In the genomic region with DNA sequence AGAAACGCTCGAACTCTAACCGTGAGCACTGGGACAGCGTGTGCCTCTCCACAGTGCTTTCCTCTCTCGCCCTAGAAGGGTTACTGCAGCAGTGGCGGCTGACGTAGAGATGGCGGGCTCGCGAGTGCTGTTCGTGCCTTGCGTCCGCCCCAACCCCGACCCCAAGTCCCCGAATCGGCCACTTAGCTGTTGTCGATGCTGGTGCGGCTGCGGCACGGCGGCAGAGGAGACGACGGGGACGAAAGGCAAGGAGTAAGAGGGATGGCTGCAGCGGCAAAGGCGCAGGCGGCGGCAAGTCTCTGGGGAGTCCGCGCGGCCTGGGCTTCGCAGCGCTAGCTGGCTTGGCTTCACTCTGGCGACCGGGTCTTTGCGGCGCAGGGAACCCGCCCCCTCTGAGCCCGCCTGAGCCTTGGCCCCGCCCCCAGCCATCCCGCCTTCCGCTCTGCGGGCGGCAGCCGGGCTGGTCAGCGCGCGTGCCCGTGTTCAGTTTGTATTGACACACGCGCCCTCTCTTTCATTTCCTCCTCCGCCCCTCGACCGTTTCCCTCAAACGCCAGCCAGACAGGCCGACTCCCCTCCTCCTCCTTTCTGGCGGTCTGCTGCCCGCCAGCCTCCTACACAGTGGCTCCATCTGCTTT, we compare ENCODE assay signal across 8 cellular contexts. TPM values are rescaled to one million over a fixed set of nuclear protein-coding genes. Genes with fewer than 3 reads are reported as not detected.
DNase-seq lines count a peak whose midpoint lies in the region; FAIRE-seq and TF ChIP-seq lines count a peak whose summit lies in the region.

Gene SPIN4, minus strand, starts transcription at position 354 of the 638 bp plus-strand sequence. CDS start 513 bp downstream, outside the sequence.

- no peak within 1 kb of the TSS for H2BK120ac ChIP-seq in H9 (ENCODE audit: low read depth, low read length, poor library complexity, severe bottlenecking)

- no peaks in the 10 kb centered on the region for H3K36me3 ChIP-seq in MG63
- no peaks in the 10 kb centered on the region for H3K36me3 ChIP-seq in SJCRH30
- no peaks in the 10 kb centered on the region for H3K36me3 ChIP-seq in suprapubic skin

- no peak within 1 kb of the TSS for H3T11ph ChIP-seq in H9 (ENCODE audit: low read length)

- no peaks in the 10 kb centered on the region for H4K20me1 ChIP-seq in H9 (ENCODE audit: control insufficient read depth, insufficient read depth, insufficient read length)

- H3K36me3 Mint-ChIP-seq in H9 (ENCODE audit: insufficient read depth in 1 of 3, low read depth in 3 of 3) = peaks cover 9 to 17% (median 10%) of the 10 kb centered on the region in 3 experiments; a peak in 6 of 7 replicates
- peaks cover 6% of the 10 kb centered on the region for H3K36me3 Mint-ChIP-seq in activated naive CD4-positive, alpha-beta T cell treated with anti-CD3 and anti-CD28 coated beads, Interleukin-2, amount 10 ng/mL, durations not matched to agents 7 days and 5 days

- H2BK20ac ChIP-seq in H9 (ENCODE audit: low read depth, low read length, poor library complexity, severe bottlenecking) = no peak within 1 kb of the TSS

- peak within 1 kb of the TSS; percentile 97 for H3K18ac ChIP-seq in H9 (ENCODE audit: insufficient read length, low read depth, low read length)

- CTCF ChIA-PET in activated naive CD4-positive, alpha-beta T cell treated with anti-CD3 and anti-CD28 coated beads, Interleukin-2, amount 10 ng/mL, durations not matched to agents 7 days and 5 days (lab: Charles Lee) = no interaction called here

- H3K27ac Mint-ChIP-seq in H9 = peak within 1 kb of the TSS; percentile 94 to 97 (median 96)
- H3K27ac Mint-ChIP-seq in activated naive CD4-positive, alpha-beta T cell treated with anti-CD3 and anti-CD28 coated beads, Interleukin-2, amount 10 ng/mL, durations not matched to agents 7 days and 5 days = peak within 1 kb of the TSS; percentile 83

- H3K79me2 ChIP-seq in H9 (ENCODE audit: insufficient read depth, low read length) = peaks cover 1% of the 10 kb centered on the region; the same call in 1 of the 2 replicates

- no peaks in the 10 kb centered on the region for H3K27me3 ChIP-seq in H9 (ENCODE audit: insufficient read depth, low read length)
- no peaks in the 10 kb centered on the region for H3K27me3 ChIP-seq in MG63
- H3K27me3 ChIP-seq in SJCRH30 = no peaks in the 10 kb centered on the region
- H3K27me3 ChIP-seq in suprapubic skin = no peaks in the 10 kb centered on the region

- no peak within 1 kb of the TSS for H4K91ac ChIP-seq in H9 (ENCODE audit: insufficient read length, low read depth, low read length)

- no CpG with 5 or more reads among the region's 58 CpGs for WGBS in H9 (ENCODE audit: extremely low coverage, insufficient read length, low lambda C conversion rate)
- WGBS in suprapubic skin = 34% methylated on average over 21 of the region's 58 CpGs

- H3K4me1 ChIP-seq in H9 (ENCODE audit: insufficient read depth, low read length) (no peaks in the 10 kb centered on the region), SJCRH30 (no peaks in the 10 kb centered on the region), suprapubic skin (peaks cover 4% of the 10 kb centered on the region)

- no peak within 1 kb of the TSS for H4K5ac ChIP-seq in H9 (ENCODE audit: insufficient read length, low read depth, low read length)

- FAIRE-seq in G401.6 (lab: Jason Lieb, UNC) = peak; percentile 97

- peak within 1 kb of the TSS; percentile 91 for H3K9ac ChIP-seq in H9 (ENCODE audit: extremely low read depth, insufficient read length, low read length)

- H3K9me3 ChIP-seq in H9 (ENCODE audit: control insufficient read depth, low read depth, low read length) = peaks cover 30% of the 10 kb centered on the region
- no peaks in the 10 kb centered on the region for H3K9me3 ChIP-seq in MG63
- H3K9me3 ChIP-seq in SJCRH30 (replicated peaks) = no peaks in the 10 kb centered on the region
- H3K9me3 ChIP-seq in suprapubic skin = no peaks in the 10 kb centered on the region

- H3K4me3 Mint-ChIP-seq in H9 = peak within 1 kb of the TSS; percentile 90 to 94
- peak within 1 kb of the TSS; percentile 94 for H3K4me3 Mint-ChIP-seq in activated naive CD4-positive, alpha-beta T cell treated with anti-CD3 and anti-CD28 coated beads, Interleukin-2, amount 10 ng/mL, durations not matched to agents 7 days and 5 days

- DNase-seq in H9 = peak; percentile 90
- DNase-seq in MG63 = peak; percentile 90
- peak; percentile 95 for DNase-seq in SJCRH30
- peak; percentile 74 for DNase-seq in activated naive CD4-positive, alpha-beta T cell treated with anti-CD3 and anti-CD28 coated beads, Interleukin-2, amount 10 ng/mL, durations not matched to agents 7 days and 5 days
- DNase-seq in germinal center (ENCODE audit: low spot score) = peak; percentile 81
- DNase-seq in non-pigmented ciliary epithelial cell (ENCODE audit: low read depth) = peak; percentile 36
- peak; percentile 84 to 87 for DNase-seq in suprapubic skin (ENCODE audit: low spot score in 2 of 2)

- H2BK15ac ChIP-seq in H9 (ENCODE audit: low read depth, low read length) = no peak within 1 kb of the TSS

- no peak within 1 kb of the TSS for H2BK12ac ChIP-seq in H9 (ENCODE audit: insufficient read length, low read depth, low read length)

- no peak within 1 kb of the TSS for H3K56ac ChIP-seq in H9 (ENCODE audit: insufficient read length, low read depth, low read length)

- H3K14ac ChIP-seq in H9 (ENCODE audit: insufficient read depth, low read length) = peak within 1 kb of the TSS; percentile 52

- no peak within 1 kb of the TSS for H4K8ac ChIP-seq in H9 (replicated peaks; ENCODE audit: insufficient read length, low read depth, low read length)

- H2BK5ac ChIP-seq in H9 (ENCODE audit: insufficient read length, low read length) = no peak within 1 kb of the TSS

- no peak within 1 kb of the TSS for H3K23ac ChIP-seq in H9 (ENCODE audit: insufficient read length, low read depth, low read length)

- H3K27ac ChIP-seq in H9 (ENCODE audit: insufficient read length, low read depth, low read length) (peak within 1 kb of the TSS; percentile 61), SJCRH30 (peak within 1 kb of the TSS; percentile 83), suprapubic skin (peak within 1 kb of the TSS; percentile 51)

- H3K4me3 ChIP-seq in MG63 = peak within 1 kb of the TSS; percentile 66
- peak within 1 kb of the TSS; percentile 82 for H3K4me3 ChIP-seq in SJCRH30
- peak within 1 kb of the TSS; percentile 62 for H3K4me3 ChIP-seq in suprapubic skin

- no peak within 1 kb of the TSS for H3K4ac ChIP-seq in H9 (ENCODE audit: low read depth, low read length)

- H2AFZ ChIP-seq in H9 (ENCODE audit: low read length) = no peak within 1 kb of the TSS

- TF ChIP-seq CTCF in H9 (conservative IDR thresholded peaks at IDR 0.05) (no peak), suprapubic skin (IDR thresholded peaks at IDR 0.05) (no peak)

- no peak for TF ChIP-seq EP300 in suprapubic skin (IDR thresholded peaks at IDR 0.05)

- no peak within 1 kb of the TSS for H2AK5ac ChIP-seq in H9 (ENCODE audit: insufficient read length, low read length)

- H3K79me1 ChIP-seq in H9 (ENCODE audit: insufficient read depth, low read depth, low read length, poor library complexity, severe bottlenecking) = no peaks in the 10 kb centered on the region

- H3K4me2 ChIP-seq in H9 (ENCODE audit: insufficient read depth, insufficient read length, low read length) = peak within 1 kb of the TSS; percentile 66

- no peak for TF ChIP-seq POLR2A in suprapubic skin (IDR thresholded peaks at IDR 0.05)

- H3K9me3 Mint-ChIP-seq in H9 = peaks cover 56 to 67% of the 10 kb centered on the region in 2 experiments
- H3K9me3 Mint-ChIP-seq in activated naive CD4-positive, alpha-beta T cell treated with anti-CD3 and anti-CD28 coated beads, Interleukin-2, amount 10 ng/mL, durations not matched to agents 7 days and 5 days = no peaks in the 10 kb centered on the region

- peaks cover 12 to 20% of the 10 kb centered on the region in 2 experiments for H3K4me1 Mint-ChIP-seq in H9
- peaks cover 16% of the 10 kb centered on the region for H3K4me1 Mint-ChIP-seq in activated naive CD4-positive, alpha-beta T cell treated with anti-CD3 and anti-CD28 coated beads, Interleukin-2, amount 10 ng/mL, durations not matched to agents 7 days and 5 days

- no peaks in the 10 kb centered on the region; the same call in 1 of the 2 replicates for H3K27me3 Mint-ChIP-seq in H9 (ENCODE audit: low read depth)
- H3K27me3 Mint-ChIP-seq in activated naive CD4-positive, alpha-beta T cell treated with anti-CD3 and anti-CD28 coated beads, Interleukin-2, amount 10 ng/mL, durations not matched to agents 7 days and 5 days = peaks cover 6% of the 10 kb centered on the region

- peaks cover 5% of the 10 kb centered on the region for H3K23me2 ChIP-seq in H9 (ENCODE audit: insufficient read length, low read depth, low read length, poor library complexity, severe bottlenecking)

RNA-seq across cellular contexts. Expression of gene SPIN4, which starts in this region (rescaled TPM):
- total RNA-seq in H9 (2021) (23.3 and 23.4 TPM in 2 replicates), suprapubic skin (1 to 10 TPM; 1.6 to 4.3 (median 3.1) TPM)
- 4.1 and 4.4 TPM in 2 replicates for total RNA-seq in MG63 (2014; rRNA removed; shearing (Covaris generic); ENCODE audit: low replicate concordance)
- total RNA-seq in SJCRH30 (2014; rRNA removed; shearing (Covaris generic)) = 31.1 and 36.0 TPM in 2 replicates

Comparison
In these comparisons a context has a peak if more than half of its experiments do, and no peak if none do; other contexts are left out.
1. Peak in every context shown above with its lines: DNase-seq, H3K4me3 ChIP-seq and H3K27ac ChIP-seq.
2. DNase-seq: peak in every context shown above with its lines; median percentile 95 in SJCRH30; 90 in H9; 90 in MG63; 86 in suprapubic skin; 81 in germinal center; 74 in activated naive CD4-positive, alpha-beta T cell treated with anti-CD3 and anti-CD28 coated beads, Interleukin-2, amount 10 ng/mL, durations not matched to agents 7 days and 5 days; 36 in non-pigmented ciliary epithelial cell.